Comparison of ENCODE assay signal across 8 cellular contexts in the genomic region with DNA sequence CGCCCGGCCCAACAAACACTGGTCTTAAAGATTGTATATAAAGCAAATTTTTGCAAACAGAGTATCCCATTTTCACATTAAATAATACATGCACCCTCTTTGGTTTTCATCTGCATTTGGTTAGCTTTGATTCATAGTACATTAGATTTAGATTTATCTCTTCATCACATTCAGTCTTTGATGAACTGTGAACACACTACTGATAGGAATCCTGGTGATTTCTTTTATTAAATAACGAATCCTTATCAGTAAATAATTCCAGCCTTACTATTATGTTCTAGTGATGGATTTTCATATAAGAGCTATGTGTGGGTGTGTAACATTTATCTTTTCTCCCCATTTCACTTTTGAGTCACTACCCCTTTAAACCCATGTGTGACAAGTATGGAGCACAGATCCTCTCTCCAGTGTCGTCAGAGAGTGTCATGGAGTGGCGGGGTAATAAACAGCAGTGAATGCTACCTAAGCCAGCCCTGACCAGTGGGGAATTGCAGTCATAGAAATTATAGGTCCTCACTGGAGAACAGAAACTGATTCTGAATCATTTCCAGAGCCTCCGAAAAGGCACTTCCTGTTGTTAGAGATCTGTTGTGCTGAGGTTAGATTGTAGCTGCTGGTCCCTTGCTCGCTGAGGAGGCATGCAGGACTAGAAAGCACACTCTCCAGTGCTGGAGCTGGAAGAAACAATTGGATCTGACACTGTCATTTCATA. TPM values are rescaled to one million over a fixed set of nuclear protein-coding genes. Genes with fewer than 3 reads are reported as not detected.
DNase-seq lines count a peak whose midpoint lies in the region; ATAC-seq, FAIRE-seq and TF ChIP-seq lines count a peak whose summit lies in the region.
"Had no signal": no experiment of that assay in that cellular context is flagged by ENCODE, and none has a peak within 500 bp of the region (broad histone marks: within the 10 kb centered on the region; RNA-seq: fewer than 3 reads in every experiment).

No MANE protein-coding gene starts in this region.

- H3K27ac ChIP-seq in coronary artery = no peak overlapping the region
- H3K27ac ChIP-seq: VCaP had no signal

- DNase-seq in GM18507 (ENCODE audit: extremely low spot score, insufficient read length, low read depth) = no peak
- peak; percentile 6 for DNase-seq in Jurkat, Clone E6-1 (ENCODE audit: low read depth, low spot score)
- no peak for DNase-seq in coronary artery (ENCODE audit: low spot score)
- no peak for DNase-seq in NCI-H2196 (lab: John Stamatoyannopoulos, UW; ENCODE audit: unreplicated experiment)
- DNase-seq in AML-193 (lab: John Stamatoyannopoulos, UW) = no peak
- DNase-seq in activated gamma-delta T cell (lab: John Stamatoyannopoulos, UW) = no peak

- H3K4me3 ChIP-seq in Jurkat, Clone E6-1 (ENCODE audit: low read length) = no peak overlapping the region
- peak overlapping the region; percentile 19 for H3K4me3 ChIP-seq in coronary artery

- peak; percentile 88 for ATAC-seq in GM21619 (IDR thresholded peaks at IDR 0.05; ENCODE audit: unreplicated experiment)

- no peak for TF ChIP-seq CTCF in coronary artery (IDR thresholded peaks at IDR 0.05)

- FAIRE-seq in GM18507 (lab: Jason Lieb, UNC) = peak; percentile 88

RNA-seq across cellular contexts. Expression of a gene that starts 22.0 kb away (rescaled TPM):
- not detected for polyA plus RNA-seq in Jurkat, Clone E6-1 (2012; ENCODE audit: insufficient read depth, insufficient read length)
